8 cellular contexts compared by ENCODE assay signal in the genomic region with DNA sequence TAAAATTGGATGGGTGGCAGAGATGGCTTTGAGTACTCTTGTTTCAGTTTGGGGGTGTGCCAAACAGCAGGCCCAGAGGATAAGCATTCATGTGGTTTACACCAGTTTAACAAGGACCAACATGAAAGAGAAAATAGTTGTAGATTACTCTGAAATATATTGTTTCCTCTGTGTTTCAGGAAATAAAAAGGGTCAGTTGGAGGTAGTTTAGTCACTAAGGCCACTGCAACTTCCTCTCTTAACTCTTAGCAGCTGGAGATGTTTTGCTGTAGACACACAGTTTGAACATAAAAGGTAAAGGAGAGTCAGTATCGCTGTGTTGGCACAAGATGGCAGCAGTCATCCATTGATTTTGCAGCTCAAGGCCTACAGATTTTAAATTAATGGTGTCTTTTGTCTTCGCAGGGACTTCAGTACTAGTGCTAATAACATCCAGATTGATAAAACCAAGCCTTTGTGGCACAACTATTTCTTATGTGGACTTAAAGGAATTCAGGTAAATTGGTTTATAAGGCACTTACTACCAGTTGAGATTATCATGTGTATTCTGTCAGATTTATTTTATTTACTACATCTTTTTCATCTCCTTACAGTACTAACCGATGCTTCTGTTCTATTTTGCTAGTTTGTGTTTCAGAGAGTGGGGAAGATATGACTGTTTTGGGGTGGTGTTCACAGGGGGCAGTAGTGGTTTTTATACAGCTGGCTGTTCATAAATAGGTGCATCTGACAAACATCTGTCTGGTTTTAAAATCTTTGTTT.
DNase-seq lines count a peak whose midpoint lies in the region; ATAC-seq and TF ChIP-seq lines count a peak whose summit lies in the region.

No MANE protein-coding gene starts in this region.

- WGBS in adrenal gland, 4 donors: 32 to 41% (median 34%) methylated on average over 3 of the region's 3 CpGs

- ATAC-seq in GM21723 (IDR thresholded peaks at IDR 0.05; ENCODE audit: unreplicated experiment) (peak; percentile 83), HG02970 (IDR thresholded peaks at IDR 0.05; ENCODE audit: low FRiP score, unreplicated experiment) (no peak)

- TF ChIP-seq CTCF in adrenal gland (IDR thresholded peaks at IDR 0.05) (peak; percentile 46 to 90 (median 86)), right atrium auricular region (IDR thresholded peaks at IDR 0.05) (peak; percentile 51 to 84)

- H3K27me3 ChIP-seq in adrenal gland: no peaks in the 10 kb centered on the region
- no peaks in the 10 kb centered on the region for H3K27me3 ChIP-seq in right atrium auricular region

- in situ Hi-C loops in KBM-7 (cut with MboI; ENCODE audit: low pct_unique_long_range_greater_than_20kb, low sequenced_read_pairs): no loop called here

- no peaks in the 10 kb centered on the region for H3K36me3 ChIP-seq in adrenal gland (replicated peaks in 1 of 2)
- H3K36me3 ChIP-seq in right atrium auricular region: no peaks in the 10 kb centered on the region

- DNase-seq in GM03348 (ENCODE audit: low spot score) (peak; percentile 66), KBM-7 (peak; percentile 89), SHP77 treated with DMSO at 0.1 percent for 48 hours (lab: John Stamatoyannopoulos, UW) (peak; percentile 6), adrenal gland (peak; percentile 44 to 84 (median 58)), right atrium auricular region (ENCODE audit: low spot score) (no peak), retina (peak; percentile 63)

- intact Hi-C loops in adrenal gland (cut with DNase I): loop anchor here (2.0 to 10.0 kb wide), 2 partner anchors 187 to 189 kb away; partner anchors contain the start of gene FGF7 (in 2 of the 2)

- no peak for TF ChIP-seq POLR2A in adrenal gland (IDR thresholded peaks at IDR 0.05)

- no peak overlapping the region for H3K4me3 ChIP-seq in adrenal gland
- no peak overlapping the region for H3K4me3 ChIP-seq in right atrium auricular region

- H3K4me1 ChIP-seq in adrenal gland (replicated peaks in 1 of 2) (peaks cover 0 to 19% of the 10 kb centered on the region in 2 donors), right atrium auricular region (peaks cover 0 to 16% of the 10 kb centered on the region in 2 donors)

- H3K9me3 ChIP-seq in adrenal gland (replicated peaks in 1 of 3) (no peaks in the 10 kb centered on the region), right atrium auricular region (no peaks in the 10 kb centered on the region)

- H3K27ac ChIP-seq in adrenal gland (no peak overlapping the region), right atrium auricular region (no peak overlapping the region)
